Comparison of ENCODE assay signal across 8 cellular contexts in genomic region chr2:201157694-201158093, GRCh38. TPM values are rescaled to one million over a fixed set of nuclear protein-coding genes. Genes with fewer than 3 reads are reported as not detected.
DNase-seq lines count a peak whose midpoint lies in the region; ATAC-seq and TF ChIP-seq lines count a peak whose summit lies in the region.

No MANE protein-coding gene starts in this region.

- peaks cover 7 to 81% of the 10 kb centered on the region in 2 donors for H3K36me3 ChIP-seq in vagina
- no peaks in the 10 kb centered on the region for H3K36me3 ChIP-seq in BE2C

- ATAC-seq in GM19438 (IDR thresholded peaks at IDR 0.05; ENCODE audit: low read depth, unreplicated experiment) (peak; percentile 31), HG03196 (IDR thresholded peaks at IDR 0.05; ENCODE audit: unreplicated experiment) (peak; percentile 21), left lobe of liver (peak; percentile 10)
- ATAC-seq in activated CD8-positive, alpha-beta T cell treated with anti-CD3 and anti-CD28 coated beads, Interleukin-2, amount 10 ng/mL, durations not matched to agents 7 days and 5 days: no peak

- intact Hi-C loops in vagina (cut with DNase I): no loop called here

- TF ChIP-seq POLR2A in vagina (IDR thresholded peaks at IDR 0.05): no peak

- POLR2A ChIA-PET in activated CD8-positive, alpha-beta T cell treated with anti-CD3 and anti-CD28 coated beads, Interleukin-2, amount 10 ng/mL, durations not matched to agents 7 days and 5 days (lab: Charles Lee): interaction anchor here (0.6 to 2.5 kb wide), 9 partner anchors 20 to 293 kb away, joined by 3 to 45 read pairs (median 5); partner anchors contain the start of genes CFLAR and CLK1

- no peaks in the 10 kb centered on the region for H3K9me3 ChIP-seq in vagina
- H3K9me3 ChIP-seq in BE2C: no peaks in the 10 kb centered on the region

- H3K27ac Mint-ChIP-seq in activated CD8-positive, alpha-beta T cell treated with anti-CD3 and anti-CD28 coated beads, Interleukin-2, amount 10 ng/mL, durations not matched to agents 7 days and 5 days: peak overlapping the region; percentile 76

- no peaks in the 10 kb centered on the region for H3K27me3 Mint-ChIP-seq in activated CD8-positive, alpha-beta T cell treated with anti-CD3 and anti-CD28 coated beads, Interleukin-2, amount 10 ng/mL, durations not matched to agents 7 days and 5 days (ENCODE audit: low read depth)

- CTCF ChIA-PET in activated CD8-positive, alpha-beta T cell treated with anti-CD3 and anti-CD28 coated beads, Interleukin-2, amount 10 ng/mL, durations not matched to agents 7 days and 5 days (lab: Charles Lee): interaction anchor here (0.8 to 4.1 kb wide), 38 partner anchors 11 to 444 kb away, joined by 3 to 83 read pairs (median 4); partner anchors contain the start of genes CASP10, CFLAR, HYCC2 and ORC2

- no peak overlapping the region for H3K4me3 Mint-ChIP-seq in activated CD8-positive, alpha-beta T cell treated with anti-CD3 and anti-CD28 coated beads, Interleukin-2, amount 10 ng/mL, durations not matched to agents 7 days and 5 days

- H3K27me3 ChIP-seq in vagina (no peaks in the 10 kb centered on the region), BE2C (no peaks in the 10 kb centered on the region)

- TF ChIP-seq CTCF in vagina (IDR thresholded peaks at IDR 0.05) (no peak), BE2C (IDR thresholded peaks at IDR 0.05; ENCODE audit: low read depth, low read length) (no peak)

- no peak for DNase-seq in activated CD8-positive, alpha-beta T cell treated with anti-CD3 and anti-CD28 coated beads, Interleukin-2, amount 10 ng/mL, durations not matched to agents 7 days and 5 days
- DNase-seq in left lobe of liver (ENCODE audit: low spot score) (no peak), vagina (ENCODE audit: extremely low spot score in 2 of 2) (peak in 1 of 2 donors; percentile 81), mesenteric fat pad (ENCODE audit: low spot score) (no peak), 8988T (no peak), BE2C (no peak)

- H3K4me3 ChIP-seq in vagina: no peak overlapping the region
- no peak overlapping the region for H3K4me3 ChIP-seq in BE2C (ENCODE audit: low read depth, low read length)

- peaks cover 11% of the 10 kb centered on the region for H3K4me1 Mint-ChIP-seq in activated CD8-positive, alpha-beta T cell treated with anti-CD3 and anti-CD28 coated beads, Interleukin-2, amount 10 ng/mL, durations not matched to agents 7 days and 5 days (ENCODE audit: low read depth)

- H3K27ac ChIP-seq in vagina: peak overlapping the region; percentile 65

- no peaks in the 10 kb centered on the region for H3K9me3 Mint-ChIP-seq in activated CD8-positive, alpha-beta T cell treated with anti-CD3 and anti-CD28 coated beads, Interleukin-2, amount 10 ng/mL, durations not matched to agents 7 days and 5 days (ENCODE audit: insufficient read depth)

- H3K4me1 ChIP-seq in vagina: peaks cover 13% of the 10 kb centered on the region
- peaks cover 6% of the 10 kb centered on the region for H3K4me1 ChIP-seq in BE2C

- peaks cover 56% of the 10 kb centered on the region for H3K36me3 Mint-ChIP-seq in activated CD8-positive, alpha-beta T cell treated with anti-CD3 and anti-CD28 coated beads, Interleukin-2, amount 10 ng/mL, durations not matched to agents 7 days and 5 days (ENCODE audit: low read depth)

RNA-seq across cellular contexts. Expression of gene CASP10, which starts 25.2 kb away (rescaled TPM):
- total RNA-seq in activated CD8-positive, alpha-beta T cell treated with anti-CD3 and anti-CD28 coated beads, Interleukin-2, amount 10 ng/mL, durations not matched to agents 7 days and 5 days: 10 to 100 TPM; 40.7 to 42.8 TPM
- total RNA-seq in left lobe of liver: 5.4 TPM
- total RNA-seq in vagina: 8.3 TPM
- total RNA-seq in mesenteric fat pad: 10.7 TPM
- polyA plus RNA-seq in BE2C (2012; ENCODE audit: insufficient read depth, insufficient read length, low read depth): 0.08 TPM

RNA-seq across cellular contexts. Expression of gene CFLAR, which starts 41.7 kb away (rescaled TPM):
- 10 to 100 TPM; 90.4 to 95.0 TPM for total RNA-seq in activated CD8-positive, alpha-beta T cell treated with anti-CD3 and anti-CD28 coated beads, Interleukin-2, amount 10 ng/mL, durations not matched to agents 7 days and 5 days
- total RNA-seq in left lobe of liver: 73.7 TPM
- 144 TPM for total RNA-seq in vagina
- 282 TPM for total RNA-seq in mesenteric fat pad
- 11.6 TPM for polyA plus RNA-seq in BE2C (2012; ENCODE audit: insufficient read depth, insufficient read length, low read depth)
